Comparison of ENCODE assay signal across 14 cellular contexts in genomic region chr1:33623811-33624210, GRCh38.
A peak's percentile ranks its signal among the peaks of the same experiment; 100 is the strongest.
DNase-seq lines count a peak whose midpoint lies in the region; ATAC-seq and TF ChIP-seq lines count a peak whose summit lies in the region.
"Had no signal": no experiment of that assay in that cellular context is flagged by ENCODE, and none has a peak within 500 bp of the region (broad histone marks: within the 10 kb centered on the region; RNA-seq: fewer than 3 reads in every experiment).

No MANE protein-coding gene starts in this region.

- DNase-seq in adipocyte (ENCODE audit: low read depth) = no peak
- no peak for DNase-seq in endothelial cell (ENCODE audit: low spot score)
- peak; percentile 59 for DNase-seq in osteocyte (ENCODE audit: extremely low spot score, unreplicated experiment)
- no peak for DNase-seq in activated naive CD8-positive, alpha-beta T cell treated with anti-CD3 and anti-CD28 coated beads, Interleukin-2, amount 50 U/mL, for 24 hours
- DNase-seq in stimulated activated CD4-positive, alpha-beta T cell treated with anti-CD3 and anti-CD28 coated beads, Interleukin-4, amount 100 ng/mL, for 4 hours = no peak
- DNase-seq: C1 segment of cervical spinal cord; Calu3; CD4-positive, alpha-beta memory T cell; COR-L47; DMS53; DMS79 treated with DMSO at 0.1 percent for 48 hours; GM23248; H9 had no signal

- H3K27ac Mint-ChIP-seq in endothelial cell (ENCODE audit: unreplicated experiment) (no peak overlapping the region), osteocyte (ENCODE audit: unreplicated experiment) (no peak overlapping the region)
- H3K27ac Mint-ChIP-seq in activated naive CD8-positive, alpha-beta T cell treated with anti-CD3 and anti-CD28 coated beads, Interleukin-2, amount 50 U/mL, for 24 hours = no peak overlapping the region
- H3K27ac Mint-ChIP-seq in stimulated activated memory B cell treated with anti-CD40 and anti-IgM and Interleukin-4, amounts not matched to agents 10 μg/mL and 1 μg/mL and 100 μg/mL, for 72 hours = no peak overlapping the region
- H3K27ac Mint-ChIP-seq: H9 had no signal

- peaks cover 16% of the 10 kb centered on the region for H3K4me1 ChIP-seq in adipocyte (ENCODE audit: control insufficient read depth, insufficient read depth, low read length)

- H3K27me3 Mint-ChIP-seq in endothelial cell (ENCODE audit: unreplicated experiment) (no peaks in the 10 kb centered on the region), osteocyte (ENCODE audit: unreplicated experiment) (peaks cover 13% of the 10 kb centered on the region)
- H3K27me3 Mint-ChIP-seq in activated naive CD8-positive, alpha-beta T cell treated with anti-CD3 and anti-CD28 coated beads, Interleukin-2, amount 50 U/mL, for 24 hours = peaks cover 22% of the 10 kb centered on the region
- peaks cover 45% of the 10 kb centered on the region for H3K27me3 Mint-ChIP-seq in stimulated activated memory B cell treated with anti-CD40 and anti-IgM and Interleukin-4, amounts not matched to agents 10 μg/mL and 1 μg/mL and 100 μg/mL, for 72 hours

- H3K4me1 Mint-ChIP-seq in endothelial cell (ENCODE audit: unreplicated experiment) (peaks cover 19% of the 10 kb centered on the region), osteocyte (ENCODE audit: unreplicated experiment) (no peaks in the 10 kb centered on the region)
- H3K4me1 Mint-ChIP-seq in activated naive CD8-positive, alpha-beta T cell treated with anti-CD3 and anti-CD28 coated beads, Interleukin-2, amount 50 U/mL, for 24 hours = no peaks in the 10 kb centered on the region
- H3K4me1 Mint-ChIP-seq in stimulated activated memory B cell treated with anti-CD40 and anti-IgM and Interleukin-4, amounts not matched to agents 10 μg/mL and 1 μg/mL and 100 μg/mL, for 72 hours = no peaks in the 10 kb centered on the region
- H3K4me1 Mint-ChIP-seq: CD4-positive, alpha-beta memory T cell; H9 had no signal

- H3K4me3 ChIP-seq in adipocyte (ENCODE audit: low read length) = no peak overlapping the region
- H3K4me3 ChIP-seq: GM23248 had no signal

- TF ChIP-seq CTCF in endothelial cell (IDR thresholded peaks at IDR 0.05; ENCODE audit: unreplicated experiment) (no peak), osteocyte (IDR thresholded peaks at IDR 0.05) (no peak)

- no peaks in the 10 kb centered on the region for H3K9me3 ChIP-seq in adipocyte (ENCODE audit: control insufficient read depth, low read length)

- ATAC-seq in activated naive CD8-positive, alpha-beta T cell treated with anti-CD3 and anti-CD28 coated beads, Interleukin-2, amount 50 U/mL, for 24 hours = no peak
- no peak for ATAC-seq in stimulated activated memory B cell treated with anti-CD40 and anti-IgM and Interleukin-4, amounts not matched to agents 10 μg/mL and 1 μg/mL and 100 μg/mL, for 72 hours

- H3K9me3 Mint-ChIP-seq in endothelial cell (ENCODE audit: unreplicated experiment) (no peaks in the 10 kb centered on the region), osteocyte (ENCODE audit: unreplicated experiment) (no peaks in the 10 kb centered on the region)
- no peaks in the 10 kb centered on the region for H3K9me3 Mint-ChIP-seq in activated naive CD8-positive, alpha-beta T cell treated with anti-CD3 and anti-CD28 coated beads, Interleukin-2, amount 50 U/mL, for 24 hours
- peaks cover 5% of the 10 kb centered on the region for H3K9me3 Mint-ChIP-seq in stimulated activated memory B cell treated with anti-CD40 and anti-IgM and Interleukin-4, amounts not matched to agents 10 μg/mL and 1 μg/mL and 100 μg/mL, for 72 hours
- H3K9me3 Mint-ChIP-seq: CD4-positive, alpha-beta memory T cell; H9 had no signal

- H3K27me3 ChIP-seq in adipocyte (replicated peaks; ENCODE audit: control insufficient read depth, insufficient read depth, low read length) = no peaks in the 10 kb centered on the region

- H3K9ac ChIP-seq in adipocyte (ENCODE audit: low read length) = peak overlapping the region; percentile 64
- H3K9ac ChIP-seq: GM23248 had no signal

- H3K36me3 Mint-ChIP-seq in endothelial cell (ENCODE audit: low read depth, unreplicated experiment) = peaks cover 3% of the 10 kb centered on the region
- H3K36me3 Mint-ChIP-seq in osteocyte (ENCODE audit: unreplicated experiment) = no peaks in the 10 kb centered on the region
- H3K36me3 Mint-ChIP-seq in activated naive CD8-positive, alpha-beta T cell treated with anti-CD3 and anti-CD28 coated beads, Interleukin-2, amount 50 U/mL, for 24 hours (ENCODE audit: low read depth) = no peaks in the 10 kb centered on the region
- no peaks in the 10 kb centered on the region for H3K36me3 Mint-ChIP-seq in stimulated activated memory B cell treated with anti-CD40 and anti-IgM and Interleukin-4, amounts not matched to agents 10 μg/mL and 1 μg/mL and 100 μg/mL, for 72 hours
- H3K36me3 Mint-ChIP-seq: CD4-positive, alpha-beta memory T cell had no signal

- peaks cover 5% of the 10 kb centered on the region for H3K36me3 ChIP-seq in adipocyte (ENCODE audit: control insufficient read depth, insufficient read depth, low read length, severe bottlenecking)

- H3K4me3 Mint-ChIP-seq in endothelial cell (ENCODE audit: unreplicated experiment) = peak overlapping the region; percentile 12
- H3K4me3 Mint-ChIP-seq in osteocyte (ENCODE audit: unreplicated experiment) = no peak overlapping the region
- H3K4me3 Mint-ChIP-seq in activated naive CD8-positive, alpha-beta T cell treated with anti-CD3 and anti-CD28 coated beads, Interleukin-2, amount 50 U/mL, for 24 hours = no peak overlapping the region
- no peak overlapping the region for H3K4me3 Mint-ChIP-seq in stimulated activated memory B cell treated with anti-CD40 and anti-IgM and Interleukin-4, amounts not matched to agents 10 μg/mL and 1 μg/mL and 100 μg/mL, for 72 hours
- H3K4me3 Mint-ChIP-seq: CD4-positive, alpha-beta memory T cell; H9 had no signal
